22 cellular contexts compared by ENCODE assay signal in genomic region chr12:132661972-132662371, GRCh38. TPM values are rescaled to one million over a fixed set of nuclear protein-coding genes. Genes with fewer than 3 reads are reported as not detected.
"Had no signal": no experiment of that assay in that cellular context is flagged by ENCODE, and none has a peak within 500 bp of the region (broad histone marks: within the 10 kb centered on the region; RNA-seq: fewer than 3 reads in every experiment).

No MANE protein-coding gene starts in this region.

- H3K9me3 Mint-ChIP-seq: activated T-helper 17 cell treated with anti-CD3 and anti-CD28 coated beads, Interleukin-2, amount 50 U/mL, for 72 hours; natural killer cell treated with Interleukin-12 subunit alpha and Interleukin-12 subunit beta and Interleukin-15 and Interleukin-18, amount 100 ng/mL, for 72 hours; type B pancreatic cell had no signal

- H3K27me3 ChIP-seq: brain microvascular endothelial cell, esophagus squamous epithelium, hepatocyte had no signal

- ATAC-seq: activated T-helper 17 cell treated with anti-CD3 and anti-CD28 coated beads, Interleukin-2, amount 50 U/mL, for 72 hours; lower lobe of right lung; natural killer cell treated with Interleukin-12 subunit alpha and Interleukin-12 subunit beta and Interleukin-15 and Interleukin-18, amount 100 ng/mL, for 72 hours; stimulated activated naive CD8-positive, alpha-beta T cell treated with anti-CD3 and anti-CD28 coated beads, Interleukin-15, Interleukin-2, amounts not matched to agents 100 U/mL and 50 U/mL, for 24 hours had no signal

- H3K27ac ChIP-seq: brain microvascular endothelial cell, esophagus squamous epithelium, hepatocyte, lower lobe of right lung had no signal

- H3K9ac ChIP-seq: parathyroid adenoma had no signal

- H3K9me3 ChIP-seq: esophagus squamous epithelium, lower lobe of right lung had no signal

- DNase-seq: activated CD4-positive, alpha-beta T cell treated with anti-CD3 and anti-CD28 coated beads, Interleukin-2, amount 50 U/mL, for 1 hour; activated naive CD4-positive, alpha-beta T cell; activated T-cell treated with anti-CD3 and anti-CD28 coated beads, Interleukin-2, amount 50 U/mL, for 1 hour; brain microvascular endothelial cell; cerebellar nuclear complex; effector CD8-positive, alpha-beta T cell; esophagus squamous epithelium; lower lobe of right lung; stimulated activated CD4-positive, alpha-beta T cell treated with anti-CD3 and anti-CD28 coated beads, Interleukin-2, amount 100 ng/mL, for 24 hours; stimulated activated naive CD8-positive, alpha-beta T cell treated with anti-CD3 and anti-CD28 coated beads, Interleukin-15, Interleukin-2, amounts not matched to agents 100 U/mL and 50 U/mL, for 24 hours; T-helper 1 cell; T1000 had no signal

- H3K27ac Mint-ChIP-seq: activated T-helper 17 cell treated with anti-CD3 and anti-CD28 coated beads, Interleukin-2, amount 50 U/mL, for 72 hours; type B pancreatic cell had no signal

- H3K4me3 ChIP-seq: esophagus squamous epithelium, hepatocyte, lower lobe of right lung had no signal

- H3K27me3 Mint-ChIP-seq: activated T-helper 17 cell treated with anti-CD3 and anti-CD28 coated beads, Interleukin-2, amount 50 U/mL, for 72 hours; natural killer cell treated with Interleukin-12 subunit alpha and Interleukin-12 subunit beta and Interleukin-15 and Interleukin-18, amount 100 ng/mL, for 72 hours; type B pancreatic cell had no signal

- H3K4me1 Mint-ChIP-seq: activated T-helper 17 cell treated with anti-CD3 and anti-CD28 coated beads, Interleukin-2, amount 50 U/mL, for 72 hours had no signal

- H3K4me3 Mint-ChIP-seq: activated T-helper 17 cell treated with anti-CD3 and anti-CD28 coated beads, Interleukin-2, amount 50 U/mL, for 72 hours; natural killer cell treated with Interleukin-12 subunit alpha and Interleukin-12 subunit beta and Interleukin-15 and Interleukin-18, amount 100 ng/mL, for 72 hours; type B pancreatic cell had no signal

- H3K4me2 ChIP-seq: hepatocyte had no signal

- H3K4me1 ChIP-seq: esophagus squamous epithelium, lower lobe of right lung had no signal

RNA-seq across cellular contexts. Expression of gene P2RX2, which starts 43.4 kb away (rescaled TPM):
- total RNA-seq: activated T-helper 17 cell treated with anti-CD3 and anti-CD28 coated beads, Interleukin-2, amount 50 U/mL, for 72 hours; endothelial cell of umbilical vein; fibroblast of villous mesenchyme; glomerular endothelial cell; hepatocyte; mesenteric fat pad; natural killer cell treated with Interleukin-12 subunit alpha and Interleukin-12 subunit beta and Interleukin-15 and Interleukin-18, amount 100 ng/mL, for 72 hours had no signal
- polyA plus RNA-seq: aorta, endothelial cell of umbilical vein, hepatocyte had no signal

RNA-seq across cellular contexts. Expression of gene LRCOL1, which starts 51.6 kb away (rescaled TPM):
- total RNA-seq: activated T-helper 17 cell treated with anti-CD3 and anti-CD28 coated beads, Interleukin-2, amount 50 U/mL, for 72 hours; fibroblast of villous mesenchyme; glomerular endothelial cell; hepatocyte; mesenteric fat pad; natural killer cell treated with Interleukin-12 subunit alpha and Interleukin-12 subunit beta and Interleukin-15 and Interleukin-18, amount 100 ng/mL, for 72 hours had no signal
